14 cellular contexts compared by ENCODE assay signal in the genomic region with DNA sequence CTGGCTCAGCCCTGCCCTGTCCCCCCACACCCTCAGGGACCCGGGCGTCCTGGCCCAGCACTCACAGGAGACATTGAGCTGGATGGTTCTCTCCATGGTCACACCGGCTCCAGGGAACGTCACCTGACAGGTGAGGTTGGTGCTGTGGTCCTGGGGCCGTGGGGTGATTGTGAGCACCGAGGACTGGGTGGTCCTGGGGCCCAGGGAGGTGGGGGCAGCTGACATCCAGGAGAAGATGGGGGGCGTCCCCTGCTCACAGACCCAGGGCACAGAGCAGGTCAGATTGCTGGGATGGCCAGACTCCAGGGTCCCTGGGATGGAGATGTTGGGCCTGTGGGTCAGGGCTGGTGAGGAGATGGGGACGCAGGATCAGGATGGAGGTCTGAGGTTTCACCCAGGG. TPM values are rescaled to one million over a fixed set of nuclear protein-coding genes. Genes with fewer than 3 reads are reported as not detected.
DNase-seq lines count a peak whose midpoint lies in the region; FAIRE-seq and TF ChIP-seq lines count a peak whose summit lies in the region.
"Had no signal": no experiment of that assay in that cellular context is flagged by ENCODE, and none has a peak within 500 bp of the region (broad histone marks: within the 10 kb centered on the region; RNA-seq: fewer than 3 reads in every experiment).

No MANE protein-coding gene starts in this region.

- no peaks in the 10 kb centered on the region for H3K9me3 Mint-ChIP-seq in IgD-negative memory B cell
- H3K9me3 Mint-ChIP-seq in chondrocyte (ENCODE audit: low read depth), result no peaks in the 10 kb centered on the region

- H3K4me3 Mint-ChIP-seq in IgD-negative memory B cell (peak overlapping the region; percentile 86 to 96 (median 94)), chondrocyte (ENCODE audit: unreplicated experiment) (no peak overlapping the region)
- H3K4me3 Mint-ChIP-seq: CD8-positive, alpha-beta memory T cell had no signal

- WGBS in spleen, 5 donors, result 80 to 89% (median 87%) methylated on average over 7 to 8 of the region's 8 CpGs

- H3K27me3 Mint-ChIP-seq in IgD-negative memory B cell (no peaks in the 10 kb centered on the region), chondrocyte (ENCODE audit: low read depth) (no peaks in the 10 kb centered on the region)

- DNase-seq in chondrocyte (ENCODE audit: low spot score) (peak; percentile 60), spleen (peak; percentile 67), H54 (ENCODE audit: insufficient read length, low spot score) (no peak), DMS53 treated with DMSO at 0.1 percent for 48 hours (lab: John Stamatoyannopoulos, UW; ENCODE audit: unreplicated experiment) (no peak)
- DNase-seq in activated naive CD4-positive, alpha-beta T cell treated with Interleukin-2 at 50 U/mL for 16 hours, result no peak
- DNase-seq: CD8-positive, alpha-beta memory T cell; DMS53; GM23248; H7 had no signal

- H3K4me1 ChIP-seq in spleen, result peaks cover 0 to 15% (median 10%) of the 10 kb centered on the region in 6 donors
- H3K4me1 ChIP-seq: A549 had no signal

- H3K27ac ChIP-seq in spleen, result no peak overlapping the region
- H3K27ac ChIP-seq: A549, GM23248 had no signal

- H3K36me3 Mint-ChIP-seq in IgD-negative memory B cell (peaks cover 6% of the 10 kb centered on the region), chondrocyte (ENCODE audit: low read depth) (no peaks in the 10 kb centered on the region)
- H3K36me3 Mint-ChIP-seq: CD8-positive, alpha-beta memory T cell had no signal

- no peak for TF ChIP-seq CTCF in chondrocyte (IDR thresholded peaks at IDR 0.05)
- TF ChIP-seq CTCF in spleen (IDR thresholded peaks at IDR 0.05 in 8 of 11, conservative IDR thresholded peaks at IDR 0.05 in 3 of 11), result no peak

- intact Hi-C loops in spleen (cut with DNase I; ENCODE audit: low total_unique reads), result no loop called here

- peaks cover 45 to 71% (median 59%) of the 10 kb centered on the region in 3 donors for H3K4me1 Mint-ChIP-seq in IgD-negative memory B cell
- H3K4me1 Mint-ChIP-seq in chondrocyte (ENCODE audit: low read depth), result no peaks in the 10 kb centered on the region
- H3K4me1 Mint-ChIP-seq: CD8-positive, alpha-beta memory T cell had no signal

- no peak for FAIRE-seq in H54 (lab: Jason Lieb, UNC)
- FAIRE-seq: A549 had no signal

- no peaks in the 10 kb centered on the region for H3K36me3 ChIP-seq in spleen

- H3K9me3 ChIP-seq in spleen, result peaks cover 0 to 2% (median 0%) of the 10 kb centered on the region in 8 donors
- H3K9me3 ChIP-seq: A549 had no signal

- TF ChIP-seq POLR2A in spleen (IDR thresholded peaks at IDR 0.05) (no peak), H54 (IDR thresholded peaks at IDR 0.05; ENCODE audit: low read depth, low read length) (no peak)

- peaks cover 0 to 32% (median 0%) of the 10 kb centered on the region in 7 donors for H3K27me3 ChIP-seq in spleen (replicated peaks in 1 of 7)

- H3K4me3 ChIP-seq in spleen, result peak overlapping the region in 2 of 8 donors; percentile 29 to 49
- H3K4me3 ChIP-seq: A549, GM23248 had no signal

- H3K27ac Mint-ChIP-seq in IgD-negative memory B cell (peak overlapping the region; percentile 27 to 71 (median 45)), chondrocyte (ENCODE audit: unreplicated experiment) (no peak overlapping the region)
- H3K27ac Mint-ChIP-seq: CD8-positive, alpha-beta memory T cell had no signal

RNA-seq across cellular contexts. Expression of a gene that starts 0.9 kb away (rescaled TPM):
- 27.6 TPM for polyA plus RNA-seq in IgD-negative memory B cell
- total RNA-seq in chondrocyte, result not detected in 3 replicates
- total RNA-seq in spleen, result 1 to 10 TPM in 6 of 7 donors, under 1 TPM in 1; 0.91 to 5.8 (median 3.6) TPM
- 1 to 10 TPM in 1 of 3 donors, under 1 TPM in 2; 0.27 to 1.6 (median 0.30) TPM for polyA plus RNA-seq in spleen
- total RNA-seq: CD8-positive, alpha-beta memory T cell; Daoy; GM23248; H7 had no signal
- polyA plus RNA-seq: A549; AG04450; BJ; CD8-positive, alpha-beta memory T cell; GM23248 had no signal

RNA-seq across cellular contexts. Expression of a gene that starts 29.0 kb away (rescaled TPM):
- polyA plus RNA-seq in IgD-negative memory B cell, result 1.1 TPM
- total RNA-seq in chondrocyte, result not detected in 3 replicates
- total RNA-seq in spleen, result 10 to 100 TPM in 3 of 7 donors, 1 to 10 TPM in 4; 4.0 to 65.1 (median 7.0) TPM
- 1 to 10 TPM; 2.0 to 5.3 (median 2.4) TPM for polyA plus RNA-seq in spleen
- total RNA-seq: Daoy, GM23248, H7 had no signal
- polyA plus RNA-seq: A549, AG04450, BJ, GM23248 had no signal

RNA-seq across cellular contexts. Expression of a gene that starts 40.5 kb away (rescaled TPM):
- polyA plus RNA-seq in IgD-negative memory B cell (4.9 TPM), spleen (1 to 10 TPM; 1.8 to 4.2 (median 2.0) TPM)
- total RNA-seq in chondrocyte (6.3 to 14.3 TPM (median 8.9 TPM) in 3 replicates), spleen (10 to 100 TPM; 10.5 to 24.4 (median 18.4) TPM)

RNA-seq across cellular contexts. Expression of a gene that starts 52.3 kb away (rescaled TPM):
- polyA plus RNA-seq in IgD-negative memory B cell (not detected), spleen (not detected)
- total RNA-seq in chondrocyte (not detected in 3 replicates), spleen (not detected)
- total RNA-seq: CD8-positive, alpha-beta memory T cell; Daoy; GM23248; H7 had no signal
- polyA plus RNA-seq: A549; AG04450; BJ; CD8-positive, alpha-beta memory T cell; GM23248 had no signal

Comparison
In these comparisons a context has a peak if more than half of its experiments do, and no peak if none do; other contexts are left out.
1. DNase-seq: peak in chondrocyte (single experiment) and spleen (single experiment); none in H54 (single experiment), DMS53 treated with DMSO at 0.1 percent for 48 hours (single experiment) and activated naive CD4-positive, alpha-beta T cell treated with Interleukin-2 at 50 U/mL for 16 hours (single experiment).